ENCODE assay signal across 17 cellular contexts in genomic region chr2:85427300-85427699, GRCh38. TPM values are rescaled to one million over a fixed set of nuclear protein-coding genes. Genes with fewer than 3 reads are reported as not detected.
DNase-seq lines count a peak whose midpoint lies in the region; ATAC-seq, FAIRE-seq and TF ChIP-seq lines count a peak whose summit lies in the region.
"Had no signal": no experiment of that assay in that cellular context is flagged by ENCODE, and none has a peak within 500 bp of the region (broad histone marks: within the 10 kb centered on the region; RNA-seq: fewer than 3 reads in every experiment).

No MANE protein-coding gene starts in this region.

- WGBS in small intestine, 3 donors = 34 to 60% (median 39%) methylated on average over 3 of the region's 3 CpGs

- intact Hi-C loops in Panc1 (cut with micrococcal nuclease; ENCODE audit: unreplicated experiment) (loop anchor here (10.0 kb wide), 1 partner anchor 68 kb away; no protein-coding TSS in a partner anchor), left lung (cut with DNase I) (loop anchor here in 1 of 2 donors (5.0 kb wide), 1 partner anchor 110 kb away; the partner anchor contains the start of gene MAT2A)

- in situ Hi-C loops in Panc1 (cut with HindIII; ENCODE audit: low pct_unique_long_range_greater_than_20kb, low sequenced_read_pairs) = no loop called here

- H3K27ac ChIP-seq in HL-60 (replicated peaks) (0 out of 2 replicates have a peak overlapping the region, but pooled peaks have one; percentile 13), Panc1 (ENCODE audit: low read length) (peak overlapping the region; percentile 87), left lung (no peak overlapping the region), small intestine (ENCODE audit: low read depth in 1 of 2, low read length in 1 of 2) (no peak overlapping the region), neural progenitor cell (no peak overlapping the region), coronary artery (no peak overlapping the region)
- H3K27ac ChIP-seq: C4-2B had no signal

- no peak for ATAC-seq in Panc1
- ATAC-seq in left lung = peak; percentile 16

- no peak for FAIRE-seq in small intestine (lab: Jason Lieb, UNC)
- FAIRE-seq in RCC 7860 (lab: Jason Lieb, UNC) = no peak

- H3K9me3 ChIP-seq in Panc1 (ENCODE audit: control insufficient read depth, insufficient read depth, low read depth, low read length) = no peaks in the 10 kb centered on the region
- H3K9me3 ChIP-seq in left lung = no peaks in the 10 kb centered on the region
- H3K9me3 ChIP-seq in small intestine (ENCODE audit: control insufficient read depth, low read depth) = no peaks in the 10 kb centered on the region
- H3K9me3 ChIP-seq in neural progenitor cell (ENCODE audit: low read depth) = no peaks in the 10 kb centered on the region

- TF ChIP-seq CTCF in HL-60 (IDR thresholded peaks at IDR 0.05; ENCODE audit: insufficient read depth, low read length) (no peak), Panc1 (IDR thresholded peaks at IDR 0.05) (no peak), left lung (IDR thresholded peaks at IDR 0.05) (no peak), neural progenitor cell (IDR thresholded peaks at IDR 0.05) (no peak), coronary artery (IDR thresholded peaks at IDR 0.05) (no peak)

- H2AFZ ChIP-seq in neural progenitor cell (replicated peaks) = no peak overlapping the region

- DNase-seq in HL-60 (ENCODE audit: low read depth in 1 of 2, low spot score in 1 of 2) (no peak), Panc1 (ENCODE audit: low read depth, low spot score) (no peak), left lung (no peak), small intestine (peak; percentile 53), neural progenitor cell (ENCODE audit: low spot score) (no peak), coronary artery (ENCODE audit: low spot score) (no peak), RCC 7860 (ENCODE audit: low spot score) (no peak)
- DNase-seq: ACHN, DMS79, HCEC 1CT, KBM-7, NCI-H1694 treated with DMSO at 0.1 percent for 48 hours, NCI-H510A, NCI-H82, OCI-M1, RPMI8226 had no signal

- no peak overlapping the region for H3K9ac ChIP-seq in neural progenitor cell

- H3K4me2 ChIP-seq in neural progenitor cell = no peak overlapping the region

- no peak overlapping the region for H3K27ac Mint-ChIP-seq in neural progenitor cell

- no peaks in the 10 kb centered on the region for H3K79me2 ChIP-seq in neural progenitor cell (ENCODE audit: low read depth)

- BruUV-seq in Panc1 (replicated peaks; lab: Mats Ljungman, UMichigan) = no TSS peak

- CTCF ChIA-PET in Panc1 (lab: Charles Lee) = no interaction called here

- peaks cover 3% of the 10 kb centered on the region for H3K27me3 Mint-ChIP-seq in neural progenitor cell (ENCODE audit: insufficient read depth, low read depth)

- no peaks in the 10 kb centered on the region for H3K27me3 ChIP-seq in HL-60 (ENCODE audit: insufficient read depth, poor library complexity, severe bottlenecking)
- H3K27me3 ChIP-seq in Panc1 (ENCODE audit: control insufficient read depth, insufficient read depth, low read length) = no peaks in the 10 kb centered on the region
- H3K27me3 ChIP-seq in left lung = no peaks in the 10 kb centered on the region
- no peaks in the 10 kb centered on the region for H3K27me3 ChIP-seq in small intestine (ENCODE audit: control insufficient read depth in 2 of 2, insufficient read depth in 2 of 2, low read length in 2 of 2)
- H3K27me3 ChIP-seq in neural progenitor cell = no peaks in the 10 kb centered on the region

- H3K9me3 Mint-ChIP-seq in neural progenitor cell = no peaks in the 10 kb centered on the region

- H4K20me1 ChIP-seq in neural progenitor cell (ENCODE audit: low read depth) = no peaks in the 10 kb centered on the region

- no peaks in the 10 kb centered on the region for H3K36me3 ChIP-seq in Panc1 (ENCODE audit: control insufficient read depth, insufficient read depth, low read length)
- H3K36me3 ChIP-seq in left lung = no peaks in the 10 kb centered on the region
- no peaks in the 10 kb centered on the region for H3K36me3 ChIP-seq in small intestine (ENCODE audit: control insufficient read depth in 2 of 2, insufficient read depth in 2 of 2, low read length in 2 of 2)
- H3K36me3 ChIP-seq in neural progenitor cell = no peaks in the 10 kb centered on the region

- H3K4me3 Mint-ChIP-seq in neural progenitor cell = no peak overlapping the region

- POLR2A ChIA-PET in Panc1 (lab: Charles Lee) = interaction anchor here (2.0 kb wide), 1 partner anchor 121 kb away, joined by 6 read pairs; no protein-coding TSS in a partner anchor

- H3K4me3 ChIP-seq in HL-60 (replicated peaks; ENCODE audit: insufficient read depth, low read length) = no peak overlapping the region
- no peak overlapping the region for H3K4me3 ChIP-seq in Panc1 (ENCODE audit: low read depth in 2 of 2, low read length in 2 of 2)
- no peak overlapping the region for H3K4me3 ChIP-seq in left lung
- H3K4me3 ChIP-seq in small intestine (ENCODE audit: low read depth in 1 of 2, low read length in 2 of 2) = no peak overlapping the region
- H3K4me3 ChIP-seq in neural progenitor cell = no peak overlapping the region
- H3K4me3 ChIP-seq in coronary artery = no peak overlapping the region

- H3K4me1 ChIP-seq in Panc1 (ENCODE audit: control insufficient read depth, insufficient read depth, low read length) (peaks cover 25% of the 10 kb centered on the region), left lung (peaks cover 0 to 22% of the 10 kb centered on the region in 2 donors), small intestine (ENCODE audit: control insufficient read depth in 2 of 2, insufficient read depth in 1 of 2, low read depth in 1 of 2, low read length in 1 of 2) (peaks cover 0 to 3% of the 10 kb centered on the region in 2 donors), neural progenitor cell (peaks cover 23% of the 10 kb centered on the region)

- H3K4me1 Mint-ChIP-seq in neural progenitor cell = peaks cover 31% of the 10 kb centered on the region

- no peaks in the 10 kb centered on the region for H3K36me3 Mint-ChIP-seq in neural progenitor cell

- H3F3A ChIP-seq in neural progenitor cell (ENCODE audit: low read depth) = peaks cover 14% of the 10 kb centered on the region

RNA-seq across cellular contexts. Expression of gene SH2D6, which starts 8.8 kb away (rescaled TPM):
- total RNA-seq in Panc1 (2021; ENCODE audit: unreplicated experiment) (3.3 TPM), left lung (under 1 TPM; 0.60 to 0.90 TPM), neural progenitor cell (ENCODE audit: low replicate concordance) (0.07 and 0.74 TPM in 2 replicates)
- 3.3 TPM for polyA plus RNA-seq in Panc1 (2012; ENCODE audit: insufficient read length)
- 100 to 1,000 TPM in 1 of 3 donors, 10 to 100 TPM in 2; 11.8 to 122 (median 35.8) TPM for polyA plus RNA-seq in small intestine

RNA-seq across cellular contexts. Expression of gene CAPG, which starts 17.1 kb away (rescaled TPM):
- 202 TPM for total RNA-seq in Panc1 (2021; ENCODE audit: unreplicated experiment)
- polyA plus RNA-seq in Panc1 (2012; ENCODE audit: insufficient read length) = 510 TPM
- 100 to 1,000 TPM; 340 to 418 TPM for total RNA-seq in left lung
- 100 to 1,000 TPM in 1 of 3 donors, 10 to 100 TPM in 2; 35.8 to 130 (median 82.3) TPM for polyA plus RNA-seq in small intestine
- total RNA-seq in neural progenitor cell (ENCODE audit: low replicate concordance) = 23.9 TPM in 2 replicates

Comparison
In these comparisons a context has a peak if more than half of its experiments do, and no peak if none do; other contexts are left out.
1. H3K27ac ChIP-seq: peak in HL-60 (single experiment) and Panc1 (single experiment); none in left lung (0 of 2), small intestine (0 of 2), neural progenitor cell (single experiment) and coronary artery (0 of 2).